In the genomic region with DNA sequence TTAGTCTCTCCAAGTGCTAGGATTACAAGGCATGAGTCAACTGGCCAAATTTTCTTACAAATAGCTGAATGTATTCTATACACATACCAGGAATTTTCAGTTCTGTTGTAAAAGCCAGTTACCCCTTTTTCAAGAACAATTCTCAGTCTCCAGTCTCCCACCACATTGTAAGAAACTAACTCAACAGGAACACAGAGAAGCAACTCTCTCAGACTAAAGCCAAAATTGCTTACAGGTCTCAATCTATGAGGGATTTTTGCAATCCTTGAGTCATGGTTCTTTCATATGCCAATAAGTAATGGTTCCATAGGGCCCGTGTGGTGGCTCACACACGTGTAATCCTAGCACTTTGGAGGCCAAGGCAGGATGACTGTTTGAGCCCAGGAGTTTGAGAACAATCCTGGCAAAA, we compare ENCODE assay signal across 11 cellular contexts. TPM values are rescaled to one million over a fixed set of nuclear protein-coding genes. Genes with fewer than 3 reads are reported as not detected.
A peak's percentile ranks its signal among the peaks of the same experiment; 100 is the strongest.
DNase-seq lines count a peak whose midpoint lies in the region; ATAC-seq and TF ChIP-seq lines count a peak whose summit lies in the region.
"Had no signal": no experiment of that assay in that cellular context is flagged by ENCODE, and none has a peak within 500 bp of the region (broad histone marks: within the 10 kb centered on the region; RNA-seq: fewer than 3 reads in every experiment).

No MANE protein-coding gene starts in this region.

- H3K36me3 ChIP-seq in SK-N-SH (replicated peaks in 1 of 2; ENCODE audit: control insufficient read depth in 1 of 2, insufficient read depth in 2 of 2, low read length in 1 of 2) (peaks cover 21 to 61% of the 10 kb centered on the region in 2 experiments), esophagus squamous epithelium (peaks cover 6 to 75% (median 7%) of the 10 kb centered on the region in 3 donors), psoas muscle (ENCODE audit: insufficient read depth in 1 of 2, low read depth in 1 of 2) (peaks cover 0 to 51% of the 10 kb centered on the region in 2 donors), neural progenitor cell (peaks cover 7% of the 10 kb centered on the region)

- no peak for TF ChIP-seq POLR2A in esophagus squamous epithelium (IDR thresholded peaks at IDR 0.05)

- DNase-seq in ELR (ENCODE audit: low read depth) = peak; percentile 54
- DNase-seq in SK-N-SH = no peak
- DNase-seq in esophagus squamous epithelium (lab: John Stamatoyannopoulos, UW) = no peak
- no peak for DNase-seq in psoas muscle
- no peak for DNase-seq in activated CD4-positive, CD25-positive, alpha-beta regulatory T cell treated with anti-CD3 and anti-CD28 coated beads, Interleukin-2, amount 50 U/mL, for 72 hours
- no peak for DNase-seq in GF-D8 (lab: John Stamatoyannopoulos, UW)
- DNase-seq in neural progenitor cell (ENCODE audit: low spot score) = no peak
- DNase-seq: naive thymus-derived CD4-positive, alpha-beta T cell; NCI-H2029; SIG-M5 had no signal

- H3K79me2 ChIP-seq in SK-N-SH (ENCODE audit: insufficient read depth) = peaks cover 100% of the 10 kb centered on the region
- H3K79me2 ChIP-seq in neural progenitor cell (ENCODE audit: low read depth) = peaks cover 100% of the 10 kb centered on the region

- H3K9me2 ChIP-seq in SK-N-SH = no peaks in the 10 kb centered on the region

- H3K9me3 ChIP-seq in SK-N-SH (no peaks in the 10 kb centered on the region), esophagus squamous epithelium (no peaks in the 10 kb centered on the region), psoas muscle (no peaks in the 10 kb centered on the region), neural progenitor cell (ENCODE audit: low read depth) (no peaks in the 10 kb centered on the region)

- CTCF ChIA-PET in SK-N-SH (lab: Yijun Ruan, JAX) = interaction anchor here (1.4 to 3.3 kb wide), 3 partner anchors 11 to 31 kb away, joined by 3 to 10 read pairs (median 4); no protein-coding TSS in a partner anchor

- POLR2A ChIA-PET in SK-N-SH (lab: Yijun Ruan, JAX) = interaction anchor here (1.4 kb wide), 1 partner anchor 8 kb away, joined by 4 read pairs; a partner anchor contains a TSS

- peaks cover 11% of the 10 kb centered on the region for H3K4me1 Mint-ChIP-seq in neural progenitor cell

- no peaks in the 10 kb centered on the region for H3K27me3 ChIP-seq in SK-N-SH (ENCODE audit: insufficient read depth)
- no peaks in the 10 kb centered on the region for H3K27me3 ChIP-seq in esophagus squamous epithelium
- H3K27me3 ChIP-seq in psoas muscle (ENCODE audit: insufficient read depth in 3 of 3, low read length in 2 of 3) = no peaks in the 10 kb centered on the region
- no peaks in the 10 kb centered on the region for H3K27me3 ChIP-seq in neural progenitor cell

- H3K9ac ChIP-seq in SK-N-SH (no peak overlapping the region), neural progenitor cell (no peak overlapping the region)

- 69% methylated on average over 2 of the region's 2 CpGs for WGBS in SK-N-SH (ENCODE audit: low lambda C conversion rate)
- 29 to 37% methylated on average over 2 of the region's 2 CpGs for WGBS in esophagus squamous epithelium, 2 donors
- 19 to 48% (median 27%) methylated on average over 2 of the region's 2 CpGs for WGBS in psoas muscle, 3 donors

- H2AFZ ChIP-seq in SK-N-SH (ENCODE audit: low read depth) (no peak overlapping the region), neural progenitor cell (replicated peaks) (no peak overlapping the region)

- no peaks in the 10 kb centered on the region for H3K9me3 Mint-ChIP-seq in neural progenitor cell
- H3K9me3 Mint-ChIP-seq: naive thymus-derived CD4-positive, alpha-beta T cell had no signal

- peaks cover 26% of the 10 kb centered on the region for H3F3A ChIP-seq in SK-N-SH (replicated peaks; ENCODE audit: insufficient read depth)
- peaks cover 22% of the 10 kb centered on the region for H3F3A ChIP-seq in neural progenitor cell (ENCODE audit: low read depth)

- ATAC-seq in psoas muscle (peak; percentile 36 to 56 (median 46)), HG02970 (IDR thresholded peaks at IDR 0.05; ENCODE audit: low FRiP score, unreplicated experiment) (no peak)
- ATAC-seq: naive thymus-derived CD4-positive, alpha-beta T cell had no signal

- H3K4me3 ChIP-seq in SK-N-SH (ENCODE audit: low read depth in 2 of 2, low read length in 1 of 2) (no peak overlapping the region), esophagus squamous epithelium (no peak overlapping the region), psoas muscle (no peak overlapping the region), neural progenitor cell (no peak overlapping the region)

- H3K36me3 Mint-ChIP-seq in neural progenitor cell = peaks cover 35% of the 10 kb centered on the region

- H3K4me2 ChIP-seq in SK-N-SH = peak overlapping the region; percentile 18; the same call in 1 of the 2 replicates
- no peak overlapping the region for H3K4me2 ChIP-seq in neural progenitor cell

- peaks cover 98% of the 10 kb centered on the region for H4K20me1 ChIP-seq in SK-N-SH (ENCODE audit: insufficient read depth)
- peaks cover 100% of the 10 kb centered on the region for H4K20me1 ChIP-seq in neural progenitor cell (ENCODE audit: low read depth)

- intact Hi-C loops in esophagus squamous epithelium (cut with DNase I) = no loop called here
- intact Hi-C loops in psoas muscle (cut with DNase I) = no loop called here

- H3K27me3 Mint-ChIP-seq in neural progenitor cell (ENCODE audit: insufficient read depth, low read depth) = no peaks in the 10 kb centered on the region
- H3K27me3 Mint-ChIP-seq: naive thymus-derived CD4-positive, alpha-beta T cell had no signal

- H3K4me1 ChIP-seq in SK-N-SH (ENCODE audit: control insufficient read depth in 1 of 2, insufficient read depth in 2 of 2, low read depth in 1 of 2, low read length in 1 of 2) (peaks cover 0 to 3% of the 10 kb centered on the region in 2 experiments; a peak in 2 of 4 replicates), esophagus squamous epithelium (peaks cover 8 to 78% (median 53%) of the 10 kb centered on the region in 3 donors), psoas muscle (peaks cover 50% of the 10 kb centered on the region), neural progenitor cell (no peaks in the 10 kb centered on the region)

- no peak for TF ChIP-seq EP300 in SK-N-SH (IDR thresholded peaks at IDR 0.05; ENCODE audit: borderline replicate concordance in 1 of 2, low read depth in 1 of 2, low read length in 1 of 2)

- H3K27ac ChIP-seq in SK-N-SH (ENCODE audit: low read depth in 2 of 2, low read length in 1 of 2) = peak overlapping the region in 1 of 2 experiments; percentile 42; a peak in 2 of 4 replicates
- H3K27ac ChIP-seq in esophagus squamous epithelium = peak overlapping the region; percentile 52 to 79 (median 66)
- H3K27ac ChIP-seq in psoas muscle = peak overlapping the region; percentile 67
- no peak overlapping the region for H3K27ac ChIP-seq in neural progenitor cell

- no peak overlapping the region for H3K27ac Mint-ChIP-seq in neural progenitor cell

- TF ChIP-seq RAD21 in SK-N-SH (IDR thresholded peaks at IDR 0.05; ENCODE audit: low read length) = no peak

- TF ChIP-seq CTCF in SK-N-SH (IDR thresholded peaks at IDR 0.05) (no peak), esophagus squamous epithelium (IDR thresholded peaks at IDR 0.05) (no peak), psoas muscle (IDR thresholded peaks at IDR 0.05) (no peak), neural progenitor cell (IDR thresholded peaks at IDR 0.05) (no peak)

- H3K4me3 Mint-ChIP-seq in neural progenitor cell = no peak overlapping the region

TF ChIP-seq in SK-N-SH, 30 proteins besides CTCF, POLR2A, EP300 and RAD21:
- 0 out of 2 replicates have a peak, but pooled peaks have one; percentile 4 for TF ChIP-seq POLR2AphosphoS5 (IDR thresholded peaks at IDR 0.05; ENCODE audit: low read depth, low read length)
- TF ChIP-seq RFX5 (IDR thresholded peaks at IDR 0.05; ENCODE audit: low read length) = no peak

RNA-seq across cellular contexts. Expression of a gene that starts 8.5 kb away (rescaled TPM):
- polyA plus RNA-seq in SK-N-SH (2012; rRNA removed) (178 and 219 TPM in 2 replicates), psoas muscle (10 to 100 TPM; 22.5 to 36.8 (median 24.1) TPM)
- 100 and 128 TPM in 2 replicates for polyA plus RNA-seq in SK-N-SH (2012; cell fraction: cytosol; rRNA removed)
- 677 and 702 TPM in 2 replicates for polyA plus RNA-seq in SK-N-SH (2012; cell fraction: nucleus; rRNA removed)
- total RNA-seq in esophagus squamous epithelium (10 to 100 TPM; 52.1 to 94.6 (median 67.9) TPM), psoas muscle (10 to 100 TPM; 14.0 to 27.8 (median 21.3) TPM), neural progenitor cell (ENCODE audit: low replicate concordance) (130 and 186 TPM in 2 replicates)

RNA-seq across cellular contexts. Expression of a gene that starts 22.8 kb away (rescaled TPM):
- polyA plus RNA-seq in SK-N-SH (2012; rRNA removed) = 20.4 and 24.9 TPM in 2 replicates
- polyA plus RNA-seq in SK-N-SH (2012; cell fraction: cytosol; rRNA removed) = 5.7 and 12.2 TPM in 2 replicates
- 50.4 and 56.5 TPM in 2 replicates for polyA plus RNA-seq in SK-N-SH (2012; cell fraction: nucleus; rRNA removed)
- 10 to 100 TPM; 12.4 to 16.8 (median 15.0) TPM for total RNA-seq in esophagus squamous epithelium
- 1 to 10 TPM; 5.9 to 8.6 (median 7.5) TPM for total RNA-seq in psoas muscle
- 1 to 10 TPM; 5.9 to 7.0 (median 6.0) TPM for polyA plus RNA-seq in psoas muscle
- total RNA-seq in neural progenitor cell (ENCODE audit: low replicate concordance) = 32.8 and 69.1 TPM in 2 replicates

RNA-seq across cellular contexts. Expression of a gene that starts 45.8 kb away (rescaled TPM):
- 10.0 and 11.7 TPM in 2 replicates for polyA plus RNA-seq in SK-N-SH (2012; rRNA removed)
- 3.9 and 6.8 TPM in 2 replicates for polyA plus RNA-seq in SK-N-SH (2012; cell fraction: cytosol; rRNA removed)
- 32.5 and 36.5 TPM in 2 replicates for polyA plus RNA-seq in SK-N-SH (2012; cell fraction: nucleus; rRNA removed)
- total RNA-seq in esophagus squamous epithelium = under 1 TPM; 0.31 to 0.76 (median 0.45) TPM
- total RNA-seq in psoas muscle = under 1 TPM; 0.04 to 0.19 (median 0.09) TPM
- polyA plus RNA-seq in psoas muscle = under 1 TPM; 0.06 to 0.21 (median 0.16) TPM
- 9.9 and 22.3 TPM in 2 replicates for total RNA-seq in neural progenitor cell (ENCODE audit: low replicate concordance)
